Comparison of ENCODE assay signal across 12 cellular contexts in the genomic region with DNA sequence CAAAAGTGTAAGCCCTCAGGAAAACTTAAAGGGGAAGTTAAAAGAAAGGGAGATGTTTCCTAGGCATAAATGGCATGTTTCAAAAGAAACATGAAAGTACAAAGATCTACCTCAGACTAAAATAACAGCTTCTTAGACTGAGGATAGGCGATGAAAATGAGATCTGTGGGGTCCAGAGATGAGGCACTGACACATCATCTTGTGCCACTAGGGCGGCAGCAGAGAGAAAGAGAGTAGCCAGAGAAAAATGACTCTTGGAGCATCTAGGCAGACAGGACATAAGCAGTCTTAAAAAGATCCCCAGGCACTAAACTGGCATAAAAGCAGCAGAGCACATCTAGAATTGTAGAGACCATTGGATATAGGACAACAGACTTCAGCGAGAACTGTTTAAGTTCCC. TPM values are rescaled to one million over a fixed set of nuclear protein-coding genes. Genes with fewer than 3 reads are reported as not detected.
DNase-seq lines count a peak whose midpoint lies in the region; ATAC-seq and TF ChIP-seq lines count a peak whose summit lies in the region.
"Had no signal": no experiment of that assay in that cellular context is flagged by ENCODE, and none has a peak within 500 bp of the region (broad histone marks: within the 10 kb centered on the region; RNA-seq: fewer than 3 reads in every experiment).

No MANE protein-coding gene starts in this region.

- no peak overlapping the region for H4K5ac ChIP-seq in mesendoderm (ENCODE audit: low read length)

- no peak overlapping the region for H2BK120ac ChIP-seq in mesendoderm (ENCODE audit: low read depth, low read length)

- no CpG with 5 or more reads among the region's 3 CpGs for WGBS in mesendoderm (ENCODE audit: extremely low coverage, insufficient coverage, low lambda C conversion rate)
- 76 to 90% methylated on average over 3 of the region's 3 CpGs for WGBS in upper lobe of left lung, 2 donors

- DNase-seq in ELF-1 (ENCODE audit: low read depth, low spot score) (peak; percentile 7), HT-29 (ENCODE audit: low spot score) (peak; percentile 26), mesendoderm (peak; percentile 6), AML-193 (lab: John Stamatoyannopoulos, UW) (no peak), upper lobe of left lung (no peak), COLO829 (ENCODE audit: low spot score) (no peak)
- DNase-seq: hypothalamus; NCI-H2081; stimulated activated CD4-positive, alpha-beta T cell treated with anti-CD3 and anti-CD28 coated beads, Interleukin-4, amount 100 ng/mL, for 1 hour; stimulated activated naive CD8-positive, alpha-beta T cell treated with anti-CD3 and anti-CD28 coated beads, Interleukin-15, Interleukin-2, amounts not matched to agents 100 U/mL and 50 U/mL, for 24 hours had no signal

- no peak overlapping the region for H2AK5ac ChIP-seq in mesendoderm (ENCODE audit: low read length)

- no peak overlapping the region for H2BK5ac ChIP-seq in mesendoderm (ENCODE audit: low read length)

- TF ChIP-seq CTCF in SU-DHL-6 (IDR thresholded peaks at IDR 0.05; ENCODE audit: insufficient read depth, low read length, poor library complexity, severe bottlenecking) = peak; percentile 28
- TF ChIP-seq CTCF in upper lobe of left lung (IDR thresholded peaks at IDR 0.05) = no peak

- no peak overlapping the region for H3K23ac ChIP-seq in mesendoderm (ENCODE audit: low read length)

- TF ChIP-seq POLR2A in upper lobe of left lung (IDR thresholded peaks at IDR 0.05) = no peak

- no peak overlapping the region for H3K4ac ChIP-seq in mesendoderm (ENCODE audit: low read depth, low read length)

- H3K79me1 ChIP-seq in mesendoderm (ENCODE audit: low read length) = no peaks in the 10 kb centered on the region

- H3K27ac ChIP-seq in SU-DHL-6 (ENCODE audit: low read depth, low read length) = no peak overlapping the region
- H3K27ac ChIP-seq in mesendoderm (ENCODE audit: low read depth, low read length) = no peak overlapping the region
- no peak overlapping the region for H3K27ac ChIP-seq in upper lobe of left lung

- H3K4me3 ChIP-seq in SU-DHL-6 (ENCODE audit: insufficient read depth, low read length, poor library complexity, severe bottlenecking) (no peak overlapping the region), mesendoderm (ENCODE audit: low read length) (no peak overlapping the region), upper lobe of left lung (no peak overlapping the region)

- H2BK15ac ChIP-seq in mesendoderm (replicated peaks; ENCODE audit: low read depth) = no peak overlapping the region

- TF ChIP-seq EP300 in upper lobe of left lung (IDR thresholded peaks at IDR 0.05) = no peak

- H3K4me2 ChIP-seq in SU-DHL-6 (ENCODE audit: low read depth, low read length, poor library complexity, severe bottlenecking) (no peak overlapping the region), mesendoderm (ENCODE audit: low read length) (no peak overlapping the region)

- no peak overlapping the region for H2AFZ ChIP-seq in SU-DHL-6 (ENCODE audit: low read depth, low read length, severe bottlenecking)

- H3K9ac ChIP-seq in SU-DHL-6 (ENCODE audit: low read length) (no peak overlapping the region), mesendoderm (ENCODE audit: low read length) (no peak overlapping the region)

- H3K18ac ChIP-seq in mesendoderm (ENCODE audit: low read length) = no peak overlapping the region

- H3K9me2 ChIP-seq in SU-DHL-6 (replicated peaks; ENCODE audit: insufficient read depth, low read length) = no peaks in the 10 kb centered on the region

- no peak overlapping the region for H3K56ac ChIP-seq in mesendoderm (ENCODE audit: low read length)

- H3K27me3 ChIP-seq in SU-DHL-6 (ENCODE audit: low read length) = no peaks in the 10 kb centered on the region
- H3K27me3 ChIP-seq in mesendoderm (ENCODE audit: insufficient read depth, low read length, poor library complexity) = no peaks in the 10 kb centered on the region
- no peaks in the 10 kb centered on the region for H3K27me3 ChIP-seq in upper lobe of left lung

- H3K36me3 ChIP-seq in SU-DHL-6 (ENCODE audit: low read length) = no peaks in the 10 kb centered on the region
- H3K36me3 ChIP-seq in mesendoderm (ENCODE audit: control insufficient read depth, insufficient read depth, low read length) = no peaks in the 10 kb centered on the region
- H3K36me3 ChIP-seq in upper lobe of left lung = no peaks in the 10 kb centered on the region

- H3K79me2 ChIP-seq in SU-DHL-6 (ENCODE audit: insufficient read depth, low read length) (no peaks in the 10 kb centered on the region), mesendoderm (ENCODE audit: control insufficient read depth, insufficient read depth, low read length) (no peaks in the 10 kb centered on the region)

- H3F3A ChIP-seq in SU-DHL-6 (ENCODE audit: insufficient read depth) = no peaks in the 10 kb centered on the region

- no peak overlapping the region for H4K8ac ChIP-seq in mesendoderm (ENCODE audit: low read depth, low read length)

- H3K9me3 ChIP-seq in SU-DHL-6 (ENCODE audit: insufficient read depth, low read length) (no peaks in the 10 kb centered on the region), upper lobe of left lung (peaks cover 0 to 8% (median 2%) of the 10 kb centered on the region in 4 donors)

- H3K4me1 ChIP-seq in mesendoderm (ENCODE audit: control insufficient read depth, low read depth, low read length) = no peaks in the 10 kb centered on the region
- H3K4me1 ChIP-seq in upper lobe of left lung = no peaks in the 10 kb centered on the region

- no peak for ATAC-seq in upper lobe of left lung (ENCODE audit: low FRiP score in 2 of 2)
- ATAC-seq: Right ventricle myocardium inferior; stimulated activated naive CD8-positive, alpha-beta T cell treated with anti-CD3 and anti-CD28 coated beads, Interleukin-15, Interleukin-2, amounts not matched to agents 100 U/mL and 50 U/mL, for 24 hours had no signal

- H4K20me1 ChIP-seq in SU-DHL-6 (ENCODE audit: low read depth, low read length) = no peaks in the 10 kb centered on the region

RNA-seq across cellular contexts. Expression of a gene that starts 42.5 kb away (rescaled TPM):
- 3.2 and 3.5 TPM in 2 replicates for total RNA-seq in HT-29 (2014; rRNA removed; shearing (Covaris generic))
- polyA plus RNA-seq in mesendoderm (2013, experiment 1 of 2) = 18.5 TPM
- 19.7 TPM for polyA plus RNA-seq in mesendoderm (2013, experiment 2 of 2)
- 10 to 100 TPM in 4 of 6 donors, 1 to 10 TPM in 2; 8.0 to 17.9 (median 12.5) TPM for total RNA-seq in upper lobe of left lung

Comparison
In these comparisons a context has a peak if more than half of its experiments do, and no peak if none do; other contexts are left out.
1. DNase-seq: peak in ELF-1 (single experiment), HT-29 (single experiment) and mesendoderm (single experiment); none in AML-193 (0 of 2), upper lobe of left lung (0 of 2) and COLO829 (single experiment).